Comparison of ENCODE assay signal across 1 cellular context in the genomic region with DNA sequence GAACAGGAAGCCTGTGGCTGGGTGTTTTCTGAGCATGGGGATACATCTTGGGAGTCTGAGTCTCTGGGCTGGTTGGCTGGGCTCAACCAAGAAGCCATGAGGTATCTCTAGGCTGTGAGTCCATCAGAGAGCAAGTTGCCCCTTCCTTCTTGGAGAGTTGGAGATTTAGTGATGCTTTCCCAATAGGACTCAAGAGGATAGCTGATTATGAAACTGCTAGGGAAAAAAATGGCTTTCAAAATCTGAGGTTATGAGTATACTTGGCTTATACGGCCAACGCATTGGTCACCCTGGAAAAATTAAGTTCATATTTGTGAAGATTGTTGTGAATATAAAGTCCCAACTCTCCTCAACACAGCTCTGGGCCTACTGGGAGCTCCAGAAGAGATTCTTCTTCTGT.
TF ChIP-seq lines count a peak whose summit lies in the region.

No MANE protein-coding gene starts in this region.

TF ChIP-seq in SK-N-SH treated with all-trans-retinoic acid at 6 μM for 48 hours, 23 proteins besides CTCF, POLR2A, EP300 and RAD21 (continued from another document):
- TF ChIP-seq, protein P1, sequence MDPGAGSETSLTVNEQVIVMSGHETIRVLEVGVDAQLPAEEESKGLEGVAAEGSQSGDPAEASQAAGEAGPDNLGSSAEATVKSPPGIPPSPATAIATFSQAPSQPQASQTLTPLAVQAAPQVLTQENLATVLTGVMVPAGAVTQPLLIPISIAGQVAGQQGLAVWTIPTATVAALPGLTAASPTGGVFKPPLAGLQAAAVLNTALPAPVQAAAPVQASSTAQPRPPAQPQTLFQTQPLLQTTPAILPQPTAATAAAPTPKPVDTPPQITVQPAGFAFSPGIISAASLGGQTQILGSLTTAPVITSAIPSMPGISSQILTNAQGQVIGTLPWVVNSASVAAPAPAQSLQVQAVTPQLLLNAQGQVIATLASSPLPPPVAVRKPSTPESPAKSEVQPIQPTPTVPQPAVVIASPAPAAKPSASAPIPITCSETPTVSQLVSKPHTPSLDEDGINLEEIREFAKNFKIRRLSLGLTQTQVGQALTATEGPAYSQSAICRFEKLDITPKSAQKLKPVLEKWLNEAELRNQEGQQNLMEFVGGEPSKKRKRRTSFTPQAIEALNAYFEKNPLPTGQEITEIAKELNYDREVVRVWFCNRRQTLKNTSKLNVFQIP (CRISPR knock-in tag; IDR thresholded peaks at IDR 0.05; ENCODE audit: borderline replicate concordance, low read depth), result no peak
